8 cellular contexts compared by ENCODE assay signal in genomic region chr3:177441813-177442646, GRCh38.
DNase-seq lines count a peak whose midpoint lies in the region; ATAC-seq and TF ChIP-seq lines count a peak whose summit lies in the region.

No MANE protein-coding gene starts in this region.

- peaks cover 18% of the 10 kb centered on the region for H3K4me1 Mint-ChIP-seq in stimulated activated memory B cell treated with anti-CD40 and anti-IgM and Interleukin-4, amounts not matched to agents 10 μg/mL and 1 μg/mL and 100 μg/mL, for 72 hours

- TF ChIP-seq POLR2A in Peyer's patch (IDR thresholded peaks at IDR 0.05) = no peak

- peak overlapping the region; percentile 14 to 78 (median 67) for H3K27ac ChIP-seq in Peyer's patch

- H3K36me3 ChIP-seq in Peyer's patch (no peaks in the 10 kb centered on the region), HAP-1 (replicated peaks) (no peaks in the 10 kb centered on the region)

- TF ChIP-seq CTCF in Peyer's patch (IDR thresholded peaks at IDR 0.05) = no peak

- in situ Hi-C loops in HAP-1 (cut with MboI; ENCODE audit: low sequenced_read_pairs) = no loop called here

- H3K9me3 Mint-ChIP-seq in stimulated activated memory B cell treated with anti-CD40 and anti-IgM and Interleukin-4, amounts not matched to agents 10 μg/mL and 1 μg/mL and 100 μg/mL, for 72 hours = no peaks in the 10 kb centered on the region

- no peak overlapping the region for H3K4me3 Mint-ChIP-seq in stimulated activated memory B cell treated with anti-CD40 and anti-IgM and Interleukin-4, amounts not matched to agents 10 μg/mL and 1 μg/mL and 100 μg/mL, for 72 hours

- H3K4me3 ChIP-seq in Peyer's patch (no peak overlapping the region), HAP-1 (no peak overlapping the region)

- no peaks in the 10 kb centered on the region for H3K36me3 Mint-ChIP-seq in stimulated activated memory B cell treated with anti-CD40 and anti-IgM and Interleukin-4, amounts not matched to agents 10 μg/mL and 1 μg/mL and 100 μg/mL, for 72 hours

- H3K9me3 ChIP-seq in Peyer's patch (no peaks in the 10 kb centered on the region), HAP-1 (no peaks in the 10 kb centered on the region)

- peak in 2 of 3 donors; percentile 43 to 63 for DNase-seq in Peyer's patch
- DNase-seq in T1000 (lab: John Stamatoyannopoulos, UW) = no peak
- no peak for DNase-seq in GF-D8 (lab: John Stamatoyannopoulos, UW)
- DNase-seq in DMS153 treated with DMSO at 0.1 percent for 48 hours (lab: John Stamatoyannopoulos, UW; ENCODE audit: unreplicated experiment) = no peak
- DNase-seq in HAP-1 (ENCODE audit: low spot score in 2 of 2) = no peak

- no peaks in the 10 kb centered on the region for H3K27me3 Mint-ChIP-seq in stimulated activated memory B cell treated with anti-CD40 and anti-IgM and Interleukin-4, amounts not matched to agents 10 μg/mL and 1 μg/mL and 100 μg/mL, for 72 hours

- no peaks in the 10 kb centered on the region for H3K27me3 ChIP-seq in Peyer's patch
- no peaks in the 10 kb centered on the region for H3K27me3 ChIP-seq in HAP-1 (ENCODE audit: low read depth)

- peak; percentile 98 for ATAC-seq in GM19035 (IDR thresholded peaks at IDR 0.05; ENCODE audit: unreplicated experiment)
- ATAC-seq in HG02938 (IDR thresholded peaks at IDR 0.05; ENCODE audit: unreplicated experiment) = peak; percentile 98
- ATAC-seq in stimulated activated memory B cell treated with anti-CD40 and anti-IgM and Interleukin-4, amounts not matched to agents 10 μg/mL and 1 μg/mL and 100 μg/mL, for 72 hours = peak; percentile 99

- H3K27ac Mint-ChIP-seq in stimulated activated memory B cell treated with anti-CD40 and anti-IgM and Interleukin-4, amounts not matched to agents 10 μg/mL and 1 μg/mL and 100 μg/mL, for 72 hours = peak overlapping the region; percentile 38

- H3K4me1 ChIP-seq in Peyer's patch (peaks cover 0 to 51% (median 3%) of the 10 kb centered on the region in 4 donors), HAP-1 (peaks cover 10% of the 10 kb centered on the region)

Comparison
In these comparisons a context has a peak if more than half of its experiments do, and no peak if none do; other contexts are left out.
1. DNase-seq: peak in Peyer's patch (2 of 3); none in T1000 (single experiment), GF-D8 (single experiment), DMS153 treated with DMSO at 0.1 percent for 48 hours (single experiment) and HAP-1 (0 of 2).
2. Peak in every context shown above with its lines, with median percentiles within 50 percentile points of each other: ATAC-seq.